Comparison of ENCODE assay signal across 17 cellular contexts in genomic region chr20:62127799-62128198, GRCh38. TPM values are rescaled to one million over a fixed set of nuclear protein-coding genes. Genes with fewer than 3 reads are reported as not detected.
DNase-seq lines count a peak whose midpoint lies in the region; ATAC-seq and TF ChIP-seq lines count a peak whose summit lies in the region.
"Had no signal": no experiment of that assay in that cellular context is flagged by ENCODE, and none has a peak within 500 bp of the region (broad histone marks: within the 10 kb centered on the region; RNA-seq: fewer than 3 reads in every experiment).

No MANE protein-coding gene starts in this region.

- H3K4me1 ChIP-seq in left ventricle myocardium inferior: peaks cover 75% of the 10 kb centered on the region
- peaks cover 43% of the 10 kb centered on the region for H3K4me1 ChIP-seq in Loucy (ENCODE audit: insufficient read depth, low read length, poor library complexity, severe bottlenecking)
- H3K4me1 ChIP-seq in naive thymus-derived CD4-positive, alpha-beta T cell (ENCODE audit: control insufficient read depth in 2 of 2, insufficient read depth in 2 of 2, low read length in 2 of 2): peaks cover 11 to 12% of the 10 kb centered on the region in 2 donors

- POLR2A ChIA-PET in naive thymus-derived CD4-positive, alpha-beta T cell (lab: Charles Lee): interaction anchor here (0.7 to 5.1 kb wide), 4 partner anchors 7 to 97 kb away, joined by 3 to 29 read pairs (median 6); no protein-coding TSS in a partner anchor

- H3K9me3 ChIP-seq in left ventricle myocardium inferior (replicated peaks) (no peaks in the 10 kb centered on the region), Loucy (ENCODE audit: insufficient read depth, low read depth, low read length) (no peaks in the 10 kb centered on the region)
- H3K9me3 ChIP-seq in naive thymus-derived CD4-positive, alpha-beta T cell (ENCODE audit: control insufficient read depth in 2 of 3, low read length in 3 of 3): no peaks in the 10 kb centered on the region
- H3K9me3 ChIP-seq: MG63, SJSA1 had no signal

- H3K4me1 Mint-ChIP-seq in naive thymus-derived CD4-positive, alpha-beta T cell: peaks cover 30 to 69% (median 47%) of the 10 kb centered on the region in 7 donors

- peak overlapping the region; percentile 14 for H3K9ac ChIP-seq in Loucy (ENCODE audit: low read depth, low read length, poor library complexity, severe bottlenecking)
- H3K9ac ChIP-seq: KMS-11 had no signal

- no peak overlapping the region for H3K4me3 ChIP-seq in left ventricle myocardium inferior
- no peak overlapping the region for H3K4me3 ChIP-seq in Loucy (ENCODE audit: low read length, poor library complexity, severe bottlenecking)
- H3K4me3 ChIP-seq in naive thymus-derived CD4-positive, alpha-beta T cell (ENCODE audit: low read length): no peak overlapping the region
- H3K4me3 ChIP-seq: GM23338, MG63, SJSA1 had no signal

- CTCF ChIA-PET in naive thymus-derived CD4-positive, alpha-beta T cell (lab: Charles Lee): interaction anchor here (1.8 kb wide), 1 partner anchor 8 kb away, joined by 6 read pairs; no protein-coding TSS in a partner anchor

- H3K27ac ChIP-seq in left ventricle myocardium inferior (replicated peaks): peak overlapping the region; percentile 88
- H3K27ac ChIP-seq in naive thymus-derived CD4-positive, alpha-beta T cell (ENCODE audit: low read depth, low read length): no peak overlapping the region
- H3K27ac ChIP-seq: KMS-11, SJSA1 had no signal

- H3K9me2 ChIP-seq in Loucy (replicated peaks; ENCODE audit: low read depth, low read length): no peaks in the 10 kb centered on the region

- H3K79me2 ChIP-seq in Loucy (ENCODE audit: insufficient read depth, low read length): peaks cover 96% of the 10 kb centered on the region

- no peak for ATAC-seq in left ventricle myocardium superior
- ATAC-seq in naive thymus-derived CD4-positive, alpha-beta T cell: no peak
- no peak for ATAC-seq in SK-N-SH treated with all-trans-retinoic acid at 6 μM for 48 hours
- ATAC-seq: GM23338 had no signal

- H3K36me3 ChIP-seq in left ventricle myocardium inferior (peaks cover 81% of the 10 kb centered on the region), Loucy (ENCODE audit: insufficient read depth, low read length) (peaks cover 73% of the 10 kb centered on the region; the same call in 1 of the 2 replicates)
- peaks cover 27 to 86% (median 34%) of the 10 kb centered on the region in 3 experiments for H3K36me3 ChIP-seq in naive thymus-derived CD4-positive, alpha-beta T cell (ENCODE audit: control insufficient read depth in 2 of 3, insufficient read depth in 3 of 3, low read length in 3 of 3)

- TF ChIP-seq CTCF in left ventricle myocardium inferior (IDR thresholded peaks at IDR 0.05; ENCODE audit: borderline replicate concordance) (no peak), Loucy (conservative IDR thresholded peaks at IDR 0.05; ENCODE audit: low read length) (no peak)

- DNase-seq in left ventricle myocardium inferior: no peak
- DNase-seq in left ventricle myocardium superior: no peak
- DNase-seq in naive thymus-derived CD4-positive, alpha-beta T cell: no peak
- DNase-seq in HUDEP-2 (lab: John Stamatoyannopoulos, UW; ENCODE audit: unreplicated experiment in 76 of 76): no peak
- no peak for DNase-seq in stimulated activated CD4-positive, alpha-beta T cell treated with anti-CD3 and anti-CD28 coated beads, Interleukin-15, amount 100 ng/mL, for 24 hours
- DNase-seq: GF-D8, MG63, NCI-H1092, NCI-H2081 treated with DMSO at 0.1 percent for 48 hours, NCI-H510A treated with DMSO at 0.1 percent for 48 hours, NCI-H82 had no signal

- intact Hi-C loops in left ventricle myocardium inferior (cut with micrococcal nuclease): loop anchor here (10.0 kb wide), 1 partner anchor 63 kb away; the partner anchor contains the start of gene TAF4
- intact Hi-C loops in left ventricle myocardium superior (cut with micrococcal nuclease): loop anchor here (10.0 kb wide), 1 partner anchor 63 kb away; the partner anchor contains the start of gene TAF4
- intact Hi-C loops in naive thymus-derived CD4-positive, alpha-beta T cell (cut with micrococcal nuclease): no loop called here

- H3K27me3 Mint-ChIP-seq in naive thymus-derived CD4-positive, alpha-beta T cell: no peaks in the 10 kb centered on the region
- H3K27me3 Mint-ChIP-seq: B cell had no signal

- H3K27me3 ChIP-seq in left ventricle myocardium inferior (ENCODE audit: low read depth) (no peaks in the 10 kb centered on the region), Loucy (ENCODE audit: insufficient read depth, low read length, poor library complexity, severe bottlenecking) (no peaks in the 10 kb centered on the region)
- H3K27me3 ChIP-seq in naive thymus-derived CD4-positive, alpha-beta T cell (ENCODE audit: control insufficient read depth in 2 of 2, insufficient read depth in 2 of 2, low read length in 2 of 2): no peaks in the 10 kb centered on the region
- H3K27me3 ChIP-seq: MG63, SJSA1 had no signal

- H3K36me3 Mint-ChIP-seq in naive thymus-derived CD4-positive, alpha-beta T cell: peaks cover 15 to 64% (median 32%) of the 10 kb centered on the region in 5 donors

- peak overlapping the region; percentile 39 for H3K4me2 ChIP-seq in Loucy (ENCODE audit: low read depth, low read length, poor library complexity, severe bottlenecking)
- H3K4me2 ChIP-seq: GM23338, KMS-11 had no signal

- H2AFZ ChIP-seq in Loucy (ENCODE audit: low read length): no peak overlapping the region
- H2AFZ ChIP-seq: GM23338 had no signal

- peaks cover 0 to 2% (median 0%) of the 10 kb centered on the region in 11 donors for H3K9me3 Mint-ChIP-seq in naive thymus-derived CD4-positive, alpha-beta T cell
- H3K9me3 Mint-ChIP-seq: GM23338 had no signal

- no peaks in the 10 kb centered on the region for H3F3A ChIP-seq in Loucy (ENCODE audit: low read depth)

- H3K27ac Mint-ChIP-seq in naive thymus-derived CD4-positive, alpha-beta T cell: peak overlapping the region in 6 of 9 donors; percentile 17 to 63 (median 50)
- H3K27ac Mint-ChIP-seq: B cell, GM23338 had no signal

- peak overlapping the region in 1 of 10 donors; percentile 12 for H3K4me3 Mint-ChIP-seq in naive thymus-derived CD4-positive, alpha-beta T cell
- H3K4me3 Mint-ChIP-seq: B cell, GM23338 had no signal

- peaks cover 34% of the 10 kb centered on the region for H4K20me1 ChIP-seq in Loucy (ENCODE audit: insufficient read depth, low read length, poor library complexity, severe bottlenecking)

TF ChIP-seq in SK-N-SH treated with all-trans-retinoic acid at 6 μM for 48 hours, 23 proteins besides CTCF, POLR2A, EP300 and RAD21:
- TF ChIP-seq PATZ1 (CRISPR knock-in tag; IDR thresholded peaks at IDR 0.05; ENCODE audit: borderline replicate concordance): no peak
- TF ChIP-seq CSDC2 (CRISPR knock-in tag; IDR thresholded peaks at IDR 0.05): no peak

RNA-seq across cellular contexts. Expression of gene LSM14B, which starts 5.5 kb away (rescaled TPM):
- total RNA-seq in left ventricle myocardium inferior: 51.6 TPM
- 58.4 TPM for total RNA-seq in left ventricle myocardium superior
- 10 to 100 TPM; 39.5 to 61.5 (median 41.9) TPM for total RNA-seq in naive thymus-derived CD4-positive, alpha-beta T cell
- 1 to 10 TPM; 1.4 to 1.9 TPM for polyA plus RNA-seq in naive thymus-derived CD4-positive, alpha-beta T cell

RNA-seq across cellular contexts. Expression of gene PSMA7, which starts 15.4 kb away (rescaled TPM):
- 233 TPM for total RNA-seq in left ventricle myocardium inferior
- 240 TPM for total RNA-seq in left ventricle myocardium superior
- total RNA-seq in naive thymus-derived CD4-positive, alpha-beta T cell: 100 to 1,000 TPM; 125 to 301 (median 165) TPM
- 100 to 1,000 TPM; 377 to 406 TPM for polyA plus RNA-seq in naive thymus-derived CD4-positive, alpha-beta T cell

RNA-seq across cellular contexts. Expression of gene SS18L1, which starts 15.8 kb away (rescaled TPM):
- total RNA-seq in left ventricle myocardium inferior (9.0 TPM), left ventricle myocardium superior (10.7 TPM)
- 10 to 100 TPM; 17.8 to 26.7 (median 22.6) TPM for total RNA-seq in naive thymus-derived CD4-positive, alpha-beta T cell
- polyA plus RNA-seq in naive thymus-derived CD4-positive, alpha-beta T cell: under 1 TPM; 0.47 to 0.54 TPM

RNA-seq across cellular contexts. Expression of gene MTG2, which starts 55.0 kb away (rescaled TPM):
- 25.9 TPM for total RNA-seq in left ventricle myocardium inferior
- 27.3 TPM for total RNA-seq in left ventricle myocardium superior
- 10 to 100 TPM; 20.4 to 51.5 (median 41.8) TPM for total RNA-seq in naive thymus-derived CD4-positive, alpha-beta T cell
- 10 to 100 TPM; 18.2 to 31.8 TPM for polyA plus RNA-seq in naive thymus-derived CD4-positive, alpha-beta T cell

Comparison
In these comparisons a context has a peak if more than half of its experiments do, and no peak if none do; other contexts are left out.
1. intact Hi-C loops: an anchor here in left ventricle myocardium inferior (10.0 kb wide) and left ventricle myocardium superior (10.0 kb wide); none called in naive thymus-derived CD4-positive, alpha-beta T cell.